Comparison of ENCODE assay signal across 16 cellular contexts in the genomic region with DNA sequence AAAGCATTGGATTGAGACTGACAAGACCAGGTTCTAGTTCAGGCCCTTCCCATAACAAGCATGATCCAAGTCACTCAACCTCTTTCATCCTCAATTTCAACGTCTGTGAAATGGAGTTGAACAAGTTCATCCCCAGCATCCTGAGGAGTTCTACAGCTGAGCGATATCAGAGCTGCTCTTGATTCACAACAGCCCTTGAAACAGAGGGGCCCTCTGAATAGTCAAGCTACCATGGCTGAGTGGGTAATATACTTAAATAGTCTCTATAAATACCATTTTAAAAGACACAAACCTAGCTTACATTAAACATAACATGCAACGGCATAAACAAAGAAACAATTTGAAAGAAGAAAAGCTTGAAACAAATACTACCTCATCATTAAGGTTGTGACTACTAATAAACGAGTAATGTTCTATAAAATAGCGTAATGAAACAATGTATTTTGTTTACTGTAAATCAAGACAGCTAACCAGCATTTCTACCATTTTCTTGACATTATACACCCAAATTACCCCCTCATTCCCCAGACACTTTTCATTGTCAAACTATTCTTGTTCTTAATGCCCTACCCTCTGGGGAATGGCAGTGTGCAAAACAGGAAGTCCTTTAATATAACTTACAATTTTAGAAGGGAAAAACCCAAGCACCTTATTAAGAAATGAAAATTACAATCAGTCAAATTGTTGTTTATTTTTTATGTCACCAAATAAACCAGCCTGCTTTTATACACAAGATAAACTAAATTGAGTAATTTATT.
DNase-seq lines count a peak whose midpoint lies in the region; ATAC-seq and TF ChIP-seq lines count a peak whose summit lies in the region.
"Had no signal": no experiment of that assay in that cellular context is flagged by ENCODE, and none has a peak within 500 bp of the region (broad histone marks: within the 10 kb centered on the region; RNA-seq: fewer than 3 reads in every experiment).

No MANE protein-coding gene starts in this region.

- peak; percentile 44 for DNase-seq in MM.1S
- DNase-seq in stimulated activated CD4-positive, alpha-beta T cell treated with anti-CD3 and anti-CD28 coated beads, Interleukin-4, amount 100 ng/mL, for 4 hours: no peak
- no peak for DNase-seq in effector CD4-positive, alpha-beta T cell
- no peak for DNase-seq in activated T-cell treated with anti-CD3 and anti-CD28 coated beads, Interleukin-2, amount 50 U/mL, for 4 hours
- DNase-seq in DMS153 treated with DMSO at 0.1 percent for 48 hours (lab: John Stamatoyannopoulos, UW; ENCODE audit: unreplicated experiment): no peak
- DNase-seq: amygdala, KG1, NCI-H1694 treated with DMSO at 0.1 percent for 48 hours, NCI-H748 treated with DMSO at 0.1 percent for 48 hours, pancreas, SIG-M5 had no signal

- no peaks in the 10 kb centered on the region for H3K36me3 ChIP-seq in BLaER1 treated with 17β-estradiol and CSF1 and Interleukin-3, amounts not matched to agents 10 nM and 100 nM
- H3K36me3 ChIP-seq in MM.1S (replicated peaks; ENCODE audit: insufficient read depth, low read length): no peaks in the 10 kb centered on the region
- H3K36me3 ChIP-seq: pancreas had no signal

- H3K9me2 ChIP-seq in MM.1S (replicated peaks; ENCODE audit: insufficient read depth, low read length): no peaks in the 10 kb centered on the region

- H3K4me1 Mint-ChIP-seq in activated T-cell treated with anti-CD3 and anti-CD28 coated beads, Interleukin-2, amount 50 U/mL, for 4 hours (ENCODE audit: low read depth): no peaks in the 10 kb centered on the region

- H4K20me1 ChIP-seq in BLaER1 treated with 17β-estradiol and CSF1 and Interleukin-3, amounts not matched to agents 10 nM and 100 nM: no peaks in the 10 kb centered on the region
- H4K20me1 ChIP-seq in MM.1S (ENCODE audit: insufficient read depth, low read length): no peaks in the 10 kb centered on the region

- no peak for TF ChIP-seq CTCF in MM.1S (IDR thresholded peaks at IDR 0.05; ENCODE audit: low read length)

- no peak overlapping the region for H3K9ac ChIP-seq in BLaER1 treated with 17β-estradiol and CSF1 and Interleukin-3, amounts not matched to agents 10 nM and 100 nM
- H3K9ac ChIP-seq in MM.1S (ENCODE audit: low read length): no peak overlapping the region

- peak overlapping the region; percentile 5; the same call in 1 of the 2 replicates for H2AFZ ChIP-seq in MM.1S (ENCODE audit: low read length)

- H3K4me2 ChIP-seq in BLaER1 treated with 17β-estradiol and CSF1 and Interleukin-3, amounts not matched to agents 10 nM and 100 nM: peak overlapping the region; percentile 35 to 80 (median 65); a peak in 20 of 22 replicates
- peak overlapping the region; percentile 51 for H3K4me2 ChIP-seq in MM.1S (ENCODE audit: low read depth, low read length)
- H3K4me2 ChIP-seq: A549, smooth muscle cell had no signal

- ATAC-seq in GM18909 (IDR thresholded peaks at IDR 0.05; ENCODE audit: poor library complexity, unreplicated experiment): peak; percentile 80
- peak; percentile 70 for ATAC-seq in HG02642 (IDR thresholded peaks at IDR 0.05; ENCODE audit: poor library complexity, unreplicated experiment)
- no peak for ATAC-seq in activated T-cell treated with anti-CD3 and anti-CD28 coated beads, Interleukin-2, amount 50 U/mL, for 4 hours
- ATAC-seq: A549, pancreas had no signal

- peak overlapping the region in 1 of 10 experiments; percentile 18; a peak in 3 of 20 replicates for H3K4me3 ChIP-seq in BLaER1 treated with 17β-estradiol and CSF1 and Interleukin-3, amounts not matched to agents 10 nM and 100 nM
- no peak overlapping the region for H3K4me3 ChIP-seq in MM.1S (ENCODE audit: low read length)
- H3K4me3 ChIP-seq: A549, pancreas, smooth muscle cell had no signal

- H3K27me3 ChIP-seq in BLaER1 treated with 17β-estradiol and CSF1 and Interleukin-3, amounts not matched to agents 10 nM and 100 nM: no peaks in the 10 kb centered on the region
- no peaks in the 10 kb centered on the region for H3K27me3 ChIP-seq in MM.1S (replicated peaks; ENCODE audit: insufficient read depth, low read length)
- H3K27me3 ChIP-seq: pancreas had no signal

- H3K9me3 ChIP-seq in BLaER1 treated with 17β-estradiol and CSF1 and Interleukin-3, amounts not matched to agents 10 nM and 100 nM (replicated peaks in 1 of 11): peaks cover 0 to 3% (median 0%) of the 10 kb centered on the region in 11 experiments; a peak in 3 of 22 replicates
- no peaks in the 10 kb centered on the region for H3K9me3 ChIP-seq in MM.1S (replicated peaks; ENCODE audit: insufficient read depth, low read length)
- H3K9me3 ChIP-seq: A549, pancreas had no signal

- peaks cover 20 to 39% (median 30%) of the 10 kb centered on the region in 10 experiments for H3K4me1 ChIP-seq in BLaER1 treated with 17β-estradiol and CSF1 and Interleukin-3, amounts not matched to agents 10 nM and 100 nM
- H3K4me1 ChIP-seq in MM.1S (ENCODE audit: low read length): peaks cover 34% of the 10 kb centered on the region
- H3K4me1 ChIP-seq: A549, pancreas had no signal

- no peaks in the 10 kb centered on the region for H3K27me3 Mint-ChIP-seq in activated T-cell treated with anti-CD3 and anti-CD28 coated beads, Interleukin-2, amount 50 U/mL, for 4 hours (ENCODE audit: low read depth)

- H3K79me2 ChIP-seq in MM.1S (ENCODE audit: low read length): no peaks in the 10 kb centered on the region

- H3K4me3 Mint-ChIP-seq in activated T-cell treated with anti-CD3 and anti-CD28 coated beads, Interleukin-2, amount 50 U/mL, for 4 hours: no peak overlapping the region

- no peaks in the 10 kb centered on the region for H3K36me3 Mint-ChIP-seq in activated T-cell treated with anti-CD3 and anti-CD28 coated beads, Interleukin-2, amount 50 U/mL, for 4 hours (ENCODE audit: insufficient read depth)

- peaks cover 9% of the 10 kb centered on the region for H3F3A ChIP-seq in MM.1S (ENCODE audit: insufficient read depth, low read length)

- peak overlapping the region in 4 of 11 experiments; percentile 14 to 38 (median 37); a peak in 7 of 22 replicates for H3K27ac ChIP-seq in BLaER1 treated with 17β-estradiol and CSF1 and Interleukin-3, amounts not matched to agents 10 nM and 100 nM
- H3K27ac ChIP-seq in MM.1S (ENCODE audit: low read length): peak overlapping the region; percentile 8; the same call in 1 of the 2 replicates
- H3K27ac ChIP-seq: A549, pancreas had no signal

- H3K9me3 Mint-ChIP-seq in activated T-cell treated with anti-CD3 and anti-CD28 coated beads, Interleukin-2, amount 50 U/mL, for 4 hours: peaks cover 9% of the 10 kb centered on the region

Comparison
In these comparisons a context has a peak if more than half of its experiments do, and no peak if none do; other contexts are left out.
1. ATAC-seq: peak in GM18909 (single experiment) and HG02642 (single experiment); none in activated T-cell treated with anti-CD3 and anti-CD28 coated beads, Interleukin-2, amount 50 U/mL, for 4 hours (0 of 2).